ENCODE assay signal across 18 cellular contexts in genomic region chr11:92154611-92155010, GRCh38.
"Had no signal": no experiment of that assay in that cellular context is flagged by ENCODE, and none has a peak within 500 bp of the region (broad histone marks: within the 10 kb centered on the region; RNA-seq: fewer than 3 reads in every experiment).

No MANE protein-coding gene starts in this region.

- H3K9me3 ChIP-seq: esophagus squamous epithelium, gastroesophageal sphincter, neutrophil had no signal

- H3K4me2 ChIP-seq: smooth muscle cell had no signal

- H3K4me3 Mint-ChIP-seq: dendritic cell treated with granulocyte-macrophage colony-stimulating factor and Interleukin-4, amounts not matched to agents 40 ng/mL and 50 ng/mL, for 4 days; immature natural killer cell; naive thymus-derived CD4-positive, alpha-beta T cell; nephron progenitor cell had no signal

- H3K4me3 ChIP-seq: esophagus squamous epithelium, gastroesophageal sphincter, smooth muscle cell had no signal

- H3K27me3 Mint-ChIP-seq: dendritic cell treated with granulocyte-macrophage colony-stimulating factor and Interleukin-4, amounts not matched to agents 40 ng/mL and 50 ng/mL, for 4 days; naive thymus-derived CD4-positive, alpha-beta T cell had no signal

- H3K4me1 ChIP-seq: esophagus squamous epithelium, gastroesophageal sphincter had no signal

- H3K36me3 Mint-ChIP-seq: immature natural killer cell; naive thymus-derived CD4-positive, alpha-beta T cell had no signal

- H3K27ac ChIP-seq: esophagus squamous epithelium, gastroesophageal sphincter, neutrophil had no signal

- FAIRE-seq: colon, keratinocyte had no signal

- H3K27me3 ChIP-seq: esophagus squamous epithelium, gastroesophageal sphincter, neutrophil had no signal

- H3K27ac Mint-ChIP-seq: dendritic cell treated with granulocyte-macrophage colony-stimulating factor and Interleukin-4, amounts not matched to agents 40 ng/mL and 50 ng/mL, for 4 days; immature natural killer cell; naive thymus-derived CD4-positive, alpha-beta T cell; nephron progenitor cell had no signal

- H3K36me3 ChIP-seq: esophagus squamous epithelium, gastroesophageal sphincter, neutrophil had no signal

- ATAC-seq: gastroesophageal sphincter; left cardiac atrium; left ventricle myocardium superior; naive thymus-derived CD4-positive, alpha-beta T cell; right cardiac atrium had no signal

- DNase-seq: cerebellar nuclear complex; esophagus squamous epithelium; foreskin fibroblast; glutamatergic neuron; immature natural killer cell; left cardiac atrium; left ventricle myocardium superior; naive thymus-derived CD4-positive, alpha-beta T cell; nephron progenitor cell; right cardiac atrium; stimulated activated CD4-positive, alpha-beta T cell treated with anti-CD3 and anti-CD28 coated beads, Interleukin-2, amount 100 ng/mL, for 48 hours; stimulated activated naive CD4-positive, alpha-beta T cell treated with Interleukin-2 at 50 U/mL for 16 hours had no signal

- H3K4me1 Mint-ChIP-seq: immature natural killer cell; naive thymus-derived CD4-positive, alpha-beta T cell; nephron progenitor cell had no signal
